ENCODE assay signal across 8 cellular contexts in genomic region chr11:3866206-3866605, GRCh38. TPM values are rescaled to one million over a fixed set of nuclear protein-coding genes. Genes with fewer than 3 reads are reported as not detected.
DNase-seq lines count a peak whose midpoint lies in the region; ATAC-seq and TF ChIP-seq lines count a peak whose summit lies in the region.

No MANE protein-coding gene starts in this region.

- H3K27me3 Mint-ChIP-seq in natural killer cell (ENCODE audit: low read depth in 2 of 2), result no peaks in the 10 kb centered on the region

- TF ChIP-seq CTCF in GM12865 (IDR thresholded peaks at IDR 0.05; ENCODE audit: insufficient read depth, low read depth, low read length, missing control alignments) (no peak), body of pancreas (IDR thresholded peaks at IDR 0.05) (no peak), natural killer cell (IDR thresholded peaks at IDR 0.05) (no peak), colonic mucosa (IDR thresholded peaks at IDR 0.05) (no peak), GM13976 (IDR thresholded peaks at IDR 0.05; ENCODE audit: borderline replicate concordance, control extremely low read depth, extremely low read depth, insufficient read depth, missing control alignments) (no peak)

- H3K9me3 Mint-ChIP-seq in natural killer cell, result no peaks in the 10 kb centered on the region

- H3K27ac ChIP-seq in KOPT-K1 (ENCODE audit: low read depth, low read length, poor library complexity, severe bottlenecking) (peak overlapping the region; percentile 58), body of pancreas (peak overlapping the region in 3 of 4 donors; percentile 34 to 79 (median 60)), colonic mucosa (no peak overlapping the region)

- in situ Hi-C loops in GM13976 (cut with MboI; ENCODE audit: low sequenced_read_pairs, unreplicated experiment), result no loop called here

- WGBS in body of pancreas, 2 donors, result 58 to 60% methylated on average over 5 of the region's 5 CpGs

- peaks cover 81 to 84% of the 10 kb centered on the region in 2 donors for H3K4me1 Mint-ChIP-seq in natural killer cell

- peak overlapping the region; percentile 46 for H3K4me3 Mint-ChIP-seq in natural killer cell

- intact Hi-C loops in body of pancreas (cut with DNase I) (no loop called here), natural killer cell (cut with micrococcal nuclease) (loop anchor here (1.0 to 5.0 kb wide), 2 partner anchors 11 to 56 kb away; partner anchors contain the start of gene STIM1), colonic mucosa (cut with DNase I) (no loop called here)

- ATAC-seq in body of pancreas, result no peak
- ATAC-seq in natural killer cell, result peak; percentile 83 to 93 (median 92)
- no peak for ATAC-seq in HG03039 (IDR thresholded peaks at IDR 0.05; ENCODE audit: unreplicated experiment)

- H3K4me3 ChIP-seq in GM12865 (ENCODE audit: low read depth, low read length), result peak overlapping the region; percentile 27; the same call in 1 of the 2 replicates
- H3K4me3 ChIP-seq in body of pancreas, result no peak overlapping the region
- H3K4me3 ChIP-seq in colonic mucosa, result no peak overlapping the region

- H3K27me3 ChIP-seq in body of pancreas, result no peaks in the 10 kb centered on the region
- H3K27me3 ChIP-seq in colonic mucosa, result no peaks in the 10 kb centered on the region

- TF ChIP-seq POLR2A in body of pancreas (IDR thresholded peaks at IDR 0.05), result no peak

- H3K4me1 ChIP-seq in body of pancreas (peaks cover 41% of the 10 kb centered on the region), colonic mucosa (peaks cover 12% of the 10 kb centered on the region)

- no peaks in the 10 kb centered on the region for H3K36me3 Mint-ChIP-seq in natural killer cell

- H3K36me3 ChIP-seq in KOPT-K1 (ENCODE audit: insufficient read depth, low read length), result no peaks in the 10 kb centered on the region
- no peaks in the 10 kb centered on the region for H3K36me3 ChIP-seq in body of pancreas (replicated peaks in 1 of 2; ENCODE audit: insufficient read depth in 1 of 2, low read depth in 2 of 2)
- H3K36me3 ChIP-seq in colonic mucosa, result no peaks in the 10 kb centered on the region

- DNase-seq in GM12865 (ENCODE audit: low read depth) (peak; percentile 85), body of pancreas (peak in 1 of 4 donors; percentile 32), natural killer cell (peak; percentile 40), T1000 (lab: John Stamatoyannopoulos, UW) (no peak), colonic mucosa (no peak), GM13976 (ENCODE audit: low spot score) (no peak)

- no peak overlapping the region for H3K9ac ChIP-seq in colonic mucosa (ENCODE audit: low read depth in 2 of 2, low read length in 2 of 2)

- peak overlapping the region; percentile 83 to 88 for H3K27ac Mint-ChIP-seq in natural killer cell

- H3K9me3 ChIP-seq in KOPT-K1 (ENCODE audit: insufficient read depth, low read length, poor library complexity, severe bottlenecking) (no peaks in the 10 kb centered on the region), body of pancreas (no peaks in the 10 kb centered on the region), colonic mucosa (no peaks in the 10 kb centered on the region)

RNA-seq across cellular contexts. Expression of gene STIM1, which starts 10.7 kb away (rescaled TPM):
- total RNA-seq in body of pancreas (10 to 100 TPM; 20.4 to 24.6 TPM), natural killer cell (100 to 1,000 TPM; 171 to 187 (median 175) TPM), colonic mucosa (10 to 100 TPM; 39.1 to 56.8 TPM)

RNA-seq across cellular contexts. Expression of gene RHOG, which starts 25.4 kb away (rescaled TPM):
- total RNA-seq in body of pancreas (10 to 100 TPM; 10.9 to 15.8 TPM), natural killer cell (100 to 1,000 TPM; 114 to 145 (median 137) TPM), colonic mucosa (10 to 100 TPM; 59.8 to 63.3 TPM)

RNA-seq across cellular contexts. Expression of gene PGAP2, which starts 57.8 kb away (rescaled TPM):
- 10 to 100 TPM; 21.5 to 24.1 TPM for total RNA-seq in body of pancreas
- 10 to 100 TPM in 1 of 3 donors, 1 to 10 TPM in 2; 9.5 to 17.5 (median 9.8) TPM for total RNA-seq in natural killer cell
- 10 to 100 TPM; 21.6 to 29.6 TPM for total RNA-seq in colonic mucosa

Comparison
In these comparisons a context has a peak if more than half of its experiments do, and no peak if none do; other contexts are left out.
1. DNase-seq: peak in GM12865 (single experiment) and natural killer cell (single experiment); none in T1000 (single experiment), colonic mucosa (single experiment) and GM13976 (single experiment).
2. ATAC-seq: peak in natural killer cell (3 of 3); none in body of pancreas (single experiment) and HG03039 (single experiment).